ENCODE assay signal across 16 cellular contexts in genomic region chr3:117547956-117548550, GRCh38.
A peak's percentile ranks its signal among the peaks of the same experiment; 100 is the strongest.
DNase-seq lines count a peak whose midpoint lies in the region; ATAC-seq and TF ChIP-seq lines count a peak whose summit lies in the region.
"Had no signal": no experiment of that assay in that cellular context is flagged by ENCODE, and none has a peak within 500 bp of the region (broad histone marks: within the 10 kb centered on the region; RNA-seq: fewer than 3 reads in every experiment).

No MANE protein-coding gene starts in this region.

- TF ChIP-seq CTCF in AG04449 (IDR thresholded peaks at IDR 0.05; ENCODE audit: insufficient read depth, low read length, missing control alignments) (no peak), adrenal gland (IDR thresholded peaks at IDR 0.05) (no peak)

- ATAC-seq in left lobe of liver = no peak
- ATAC-seq: gastrocnemius medialis, left colon had no signal

- DNase-seq in AG04449 (ENCODE audit: low read depth, low spot score) (peak; percentile 29), HK-2 (ENCODE audit: unreplicated experiment) (peak; percentile 53), adrenal gland (peak; percentile 26 to 71 (median 61)), iris pigment epithelial cell (ENCODE audit: low read depth) (peak; percentile 55), OCI-M2 (lab: John Stamatoyannopoulos, UW; ENCODE audit: unreplicated experiment) (no peak), SHP77 (lab: John Stamatoyannopoulos, UW) (no peak), left lobe of liver (ENCODE audit: low spot score) (no peak)
- DNase-seq in activated CD4-positive, alpha-beta memory T cell treated with anti-CD3 and anti-CD28 coated beads, Interleukin-2, amount 10 ng/mL, durations not matched to agents 7 days and 5 days = no peak
- DNase-seq: activated CD4-positive, alpha-beta T cell treated with anti-CD3 and anti-CD28 coated beads for 48 hours; AML-193; gastrocnemius medialis; left colon; NCI-H748 treated with DMSO at 0.1 percent for 48 hours; stimulated activated CD4-positive, alpha-beta T cell treated with anti-CD3 and anti-CD28 coated beads, Interleukin-15, amount 100 ng/mL, for 24 hours; stimulated activated CD8-positive, alpha-beta memory T cell treated with anti-CD3 and anti-CD28 coated beads, Interleukin-4, amount 100 ng/mL, for 48 hours had no signal

- H3K27ac Mint-ChIP-seq in activated CD4-positive, alpha-beta memory T cell treated with anti-CD3 and anti-CD28 coated beads, Interleukin-2, amount 10 ng/mL, durations not matched to agents 7 days and 5 days = no peak overlapping the region

- no peaks in the 10 kb centered on the region for H3K36me3 ChIP-seq in adrenal gland (replicated peaks in 1 of 2)
- H3K36me3 ChIP-seq: gastrocnemius medialis, vagina had no signal

- no peak for TF ChIP-seq POLR2A in adrenal gland (IDR thresholded peaks at IDR 0.05)

- POLR2A ChIA-PET in AG04449 (lab: Yijun Ruan, JAX) = no interaction called here
- POLR2A ChIA-PET in activated CD4-positive, alpha-beta memory T cell treated with anti-CD3 and anti-CD28 coated beads, Interleukin-2, amount 10 ng/mL, durations not matched to agents 7 days and 5 days (lab: Charles Lee) = no interaction called here

- 40 to 50% (median 45%) methylated on average over 2 of the region's 2 CpGs for WGBS in adrenal gland, 4 donors

- H3K27me3 Mint-ChIP-seq in activated CD4-positive, alpha-beta memory T cell treated with anti-CD3 and anti-CD28 coated beads, Interleukin-2, amount 10 ng/mL, durations not matched to agents 7 days and 5 days = no peaks in the 10 kb centered on the region

- peak overlapping the region in 2 of 5 donors; percentile 7 to 39 for H3K27ac ChIP-seq in adrenal gland
- H3K27ac ChIP-seq: gastrocnemius medialis, vagina had no signal

- peaks cover 6 to 15% of the 10 kb centered on the region in 2 donors for H3K4me1 ChIP-seq in adrenal gland (replicated peaks in 1 of 2)
- H3K4me1 ChIP-seq: gastrocnemius medialis, vagina had no signal

- H3K9me3 ChIP-seq in adrenal gland (replicated peaks in 1 of 3) = no peaks in the 10 kb centered on the region
- H3K9me3 ChIP-seq: gastrocnemius medialis, vagina had no signal

- peaks cover 4% of the 10 kb centered on the region for H3K9me3 Mint-ChIP-seq in activated CD4-positive, alpha-beta memory T cell treated with anti-CD3 and anti-CD28 coated beads, Interleukin-2, amount 10 ng/mL, durations not matched to agents 7 days and 5 days

- CTCF ChIA-PET in AG04449 (lab: Yijun Ruan, JAX) = interaction anchor here (0.6 to 2.5 kb wide), 3 partner anchors 22 to 449 kb away, joined by 3 to 11 read pairs (median 3); no protein-coding TSS in a partner anchor
- CTCF ChIA-PET in activated CD4-positive, alpha-beta memory T cell treated with anti-CD3 and anti-CD28 coated beads, Interleukin-2, amount 10 ng/mL, durations not matched to agents 7 days and 5 days (lab: Charles Lee) = no interaction called here

- no peaks in the 10 kb centered on the region for H3K27me3 ChIP-seq in adrenal gland
- H3K27me3 ChIP-seq: gastrocnemius medialis, vagina had no signal

- H3K4me3 Mint-ChIP-seq in activated CD4-positive, alpha-beta memory T cell treated with anti-CD3 and anti-CD28 coated beads, Interleukin-2, amount 10 ng/mL, durations not matched to agents 7 days and 5 days = no peak overlapping the region

- H3K36me3 Mint-ChIP-seq in activated CD4-positive, alpha-beta memory T cell treated with anti-CD3 and anti-CD28 coated beads, Interleukin-2, amount 10 ng/mL, durations not matched to agents 7 days and 5 days (ENCODE audit: low read depth) = no peaks in the 10 kb centered on the region

- intact Hi-C loops in adrenal gland (cut with DNase I) = no loop called here

- H3K4me3 ChIP-seq in AG04449 (ENCODE audit: low read depth, low read length) (no peak overlapping the region), adrenal gland (no peak overlapping the region)
- H3K4me3 ChIP-seq: gastrocnemius medialis, vagina had no signal

- H3K4me1 Mint-ChIP-seq in activated CD4-positive, alpha-beta memory T cell treated with anti-CD3 and anti-CD28 coated beads, Interleukin-2, amount 10 ng/mL, durations not matched to agents 7 days and 5 days = no peaks in the 10 kb centered on the region

Comparison
In these comparisons a context has a peak if more than half of its experiments do, and no peak if none do; other contexts are left out.
1. DNase-seq: peak in AG04449 (single experiment), HK-2 (single experiment), adrenal gland (7 of 7) and iris pigment epithelial cell (single experiment); none in OCI-M2 (single experiment), SHP77 (0 of 2), left lobe of liver (single experiment) and activated CD4-positive, alpha-beta memory T cell treated with anti-CD3 and anti-CD28 coated beads, Interleukin-2, amount 10 ng/mL, durations not matched to agents 7 days and 5 days (single experiment).